Comparison of ENCODE assay signal across 10 cellular contexts in genomic region chr5:136053336-136054121, GRCh38. TPM values are rescaled to one million over a fixed set of nuclear protein-coding genes. Genes with fewer than 3 reads are reported as not detected.
A peak's percentile ranks its signal among the peaks of the same experiment; 100 is the strongest.
DNase-seq lines count a peak whose midpoint lies in the region; ATAC-seq, FAIRE-seq and TF ChIP-seq lines count a peak whose summit lies in the region.
"Had no signal": no experiment of that assay in that cellular context is flagged by ENCODE, and none has a peak within 500 bp of the region (broad histone marks: within the 10 kb centered on the region; RNA-seq: fewer than 3 reads in every experiment).

No MANE protein-coding gene starts in this region.

- peak; percentile 90 for FAIRE-seq in bronchial epithelial cell (lab: Jason Lieb, UNC)
- peak; percentile 99 for FAIRE-seq in HepG2 (lab: Jason Lieb, UNC)

- H3K9me3 Mint-ChIP-seq in CD4-positive, alpha-beta T cell, result no peaks in the 10 kb centered on the region

- no peak overlapping the region for H3K27ac Mint-ChIP-seq in CD4-positive, alpha-beta T cell

- no peaks in the 10 kb centered on the region for H3K9me3 ChIP-seq in HepG2 (ENCODE audit: low read length)
- H3K9me3 ChIP-seq in aorta (ENCODE audit: control insufficient read depth, low read length), result no peaks in the 10 kb centered on the region
- H3K9me3 ChIP-seq in CD4-positive, alpha-beta T cell (ENCODE audit: control insufficient read depth, low read length), result no peaks in the 10 kb centered on the region

- POLR2A ChIA-PET in HepG2 (lab: Yijun Ruan, JAX), result interaction anchor here (0.7 to 7.9 kb wide), 20 partner anchors 9 to 162 kb away, joined by 3 to 129 read pairs (median 5); partner anchors contain the start of gene TGFBI
- POLR2A ChIA-PET in CD4-positive, alpha-beta T cell (lab: Charles Lee), result no interaction called here

- in situ Hi-C loops in HepG2 (cut with HindIII; ENCODE audit: extremely low pct_ligation_motif_present, low pct_unique_long_range_greater_than_20kb), result no loop called here

- TF ChIP-seq EP300 in HepG2 (IDR thresholded peaks at IDR 0.05; ENCODE audit: low read depth in 2 of 2, low read length in 2 of 2), result peak; percentile 91 to 98
- TF ChIP-seq EP300 in HepG2 (CRISPR knock-in tag; IDR thresholded peaks at IDR 0.05; ENCODE audit: borderline replicate concordance), result peak; percentile 98

- no peak overlapping the region for H2AFZ ChIP-seq in HepG2 (ENCODE audit: low read length)

- CTCF ChIA-PET in HepG2 (lab: Yijun Ruan, JAX; ENCODE audit: low intra/inter-chr PET ratio, low total read pairs), result interaction anchor here (1.5 kb wide), 1 partner anchor 80 kb away, joined by 3 read pairs; no protein-coding TSS in a partner anchor
- CTCF ChIA-PET in CD4-positive, alpha-beta T cell (lab: Charles Lee), result no interaction called here

- no peaks in the 10 kb centered on the region for H3K79me2 ChIP-seq in HepG2 (ENCODE audit: insufficient read depth, low read length)

- H3K4me1 Mint-ChIP-seq in CD4-positive, alpha-beta T cell (ENCODE audit: low read depth), result no peaks in the 10 kb centered on the region

- H3K27ac ChIP-seq in HepG2 (ENCODE audit: extremely low read length, insufficient read depth, low read length) (peak overlapping the region; percentile 94), aorta (ENCODE audit: low read depth in 1 of 2, low read length in 2 of 2) (peak overlapping the region; percentile 15 to 31)
- H3K27ac ChIP-seq in CD4-positive, alpha-beta T cell (ENCODE audit: low read depth, low read length), result no peak overlapping the region

- peak; percentile 19; the same call in 1 of the 2 replicates for TF ChIP-seq RAD21 in HepG2 (CRISPR knock-in tag; IDR thresholded peaks at IDR 0.05)

- TF ChIP-seq CTCF in bronchial epithelial cell (IDR thresholded peaks at IDR 0.05; ENCODE audit: insufficient read depth, low read length, severe bottlenecking) (no peak), HepG2 (CRISPR knock-in tag; IDR thresholded peaks at IDR 0.05) (0 out of 2 replicates have a peak, but pooled peaks have one; percentile 8)
- TF ChIP-seq CTCF in CD4-positive, alpha-beta T cell (IDR thresholded peaks at IDR 0.05), result no peak

- H3K27me3 ChIP-seq in bronchial epithelial cell (ENCODE audit: control insufficient read depth, insufficient read depth, low read length) (no peaks in the 10 kb centered on the region), HepG2 (ENCODE audit: control insufficient read depth in 1 of 2, insufficient read depth in 2 of 2, low read length in 2 of 2) (no peaks in the 10 kb centered on the region), aorta (ENCODE audit: control insufficient read depth in 1 of 2, insufficient read depth in 2 of 2, low read length in 1 of 2) (no peaks in the 10 kb centered on the region)
- H3K27me3 ChIP-seq in CD4-positive, alpha-beta T cell (ENCODE audit: control insufficient read depth, insufficient read depth, low read length), result no peaks in the 10 kb centered on the region

- H3K4me1 ChIP-seq in HepG2 (ENCODE audit: insufficient read depth, low read length) (peaks cover 73% of the 10 kb centered on the region), aorta (ENCODE audit: control insufficient read depth in 1 of 2, insufficient read depth in 2 of 2, low read length in 2 of 2) (no peaks in the 10 kb centered on the region)

- H3K4me3 ChIP-seq in bronchial epithelial cell (ENCODE audit: low read depth, low read length), result no peak overlapping the region
- peak overlapping the region in 2 of 3 experiments; percentile 3 to 7; a peak in 1 of 6 replicates for H3K4me3 ChIP-seq in HepG2 (replicated peaks in 1 of 3; ENCODE audit: insufficient read depth in 1 of 3, low read depth in 2 of 3, low read length in 3 of 3)
- H3K4me3 ChIP-seq in aorta (ENCODE audit: low read length in 2 of 2), result no peak overlapping the region

- H3K36me3 ChIP-seq in bronchial epithelial cell (ENCODE audit: control insufficient read depth, insufficient read depth, low read length), result peaks cover 33% of the 10 kb centered on the region
- H3K36me3 ChIP-seq in HepG2 (replicated peaks in 1 of 2; ENCODE audit: control insufficient read depth in 1 of 2, insufficient read depth in 2 of 2, low read length in 2 of 2), result peaks cover 22 to 50% of the 10 kb centered on the region in 2 experiments
- peaks cover 0 to 3% of the 10 kb centered on the region in 2 donors for H3K36me3 ChIP-seq in aorta (ENCODE audit: control insufficient read depth in 1 of 2, insufficient read depth in 2 of 2, low read length in 1 of 2)

- ATAC-seq in HepG2 (peak; percentile 91), aorta (ENCODE audit: low FRiP score) (peak; percentile 68), HG02885 (IDR thresholded peaks at IDR 0.05; ENCODE audit: poor library complexity, unreplicated experiment) (no peak), HG02852 (IDR thresholded peaks at IDR 0.05; ENCODE audit: unreplicated experiment) (no peak)
- no peak for ATAC-seq in CD4-positive, alpha-beta T cell (ENCODE audit: poor library complexity)

- TSS peak; percentile 95 for BruUV-seq in HepG2 (replicated peaks; lab: Mats Ljungman, UMichigan)

- H3K36me3 Mint-ChIP-seq in CD4-positive, alpha-beta T cell (ENCODE audit: low read depth), result no peaks in the 10 kb centered on the region

- H3K4me3 Mint-ChIP-seq in CD4-positive, alpha-beta T cell, result no peak overlapping the region

- intact Hi-C loops in HepG2 (cut with micrococcal nuclease; ENCODE audit: unreplicated experiment) (loop anchor here (1.0 to 2.0 kb wide), 3 partner anchors 14 to 80 kb away; no protein-coding TSS in a partner anchor), aorta (cut with DNase I) (loop anchor here in 1 of 2 donors (10.0 kb wide), 1 partner anchor 109 kb away; no protein-coding TSS in a partner anchor)
- intact Hi-C loops in CD4-positive, alpha-beta T cell (cut with DNase I, micrococcal nuclease), result no loop called here

- peak; percentile 43 to 92 for TF ChIP-seq POLR2A in HepG2 (IDR thresholded peaks at IDR 0.05; ENCODE audit: insufficient read depth in 1 of 2, low read depth in 2 of 2, low read length in 2 of 2)

- H3K9ac ChIP-seq in HepG2 (ENCODE audit: insufficient read depth, low read depth, low read length), result peak overlapping the region; percentile 66

- 0% methylated on average over 6 of the region's 6 CpGs for WGBS in HepG2 (ENCODE audit: low lambda C conversion rate)
- WGBS in aorta, 2 donors, result 8 to 16% methylated on average over 6 of the region's 6 CpGs

- peak overlapping the region; percentile 52 for H3K4me2 ChIP-seq in HepG2 (ENCODE audit: low read depth, low read length)

- H3K27me3 Mint-ChIP-seq in CD4-positive, alpha-beta T cell, result peaks cover 5% of the 10 kb centered on the region

- H4K20me1 ChIP-seq in HepG2 (ENCODE audit: insufficient read depth, low read length), result no peaks in the 10 kb centered on the region

- DNase-seq in stimulated activated CD4-positive, alpha-beta T cell treated with anti-CD3 and anti-CD28 coated beads, Interleukin-1b, Interleukin-23, amount 100 ng/mL, for 48 hours, result peak; percentile 31
- no peak for DNase-seq in stimulated activated CD4-positive, alpha-beta T cell treated with anti-CD3 and anti-CD28 coated beads, Interleukin-4, amount 100 ng/mL, for 4 hours
- DNase-seq in bronchial epithelial cell (ENCODE audit: low read depth) (peak; percentile 95), HepG2 (ENCODE audit: low spot score) (peak; percentile 99), aorta (peak; percentile 67 to 84)
- no peak for DNase-seq in CD4-positive, alpha-beta T cell
- DNase-seq: C1 segment of cervical spinal cord, NCI-H1694 had no signal

RNA-seq across cellular contexts. Expression of gene TGFBI, which starts 24.7 kb away (rescaled TPM):
- 211 and 218 TPM in 2 replicates for total RNA-seq in bronchial epithelial cell
- total RNA-seq in HepG2 (2016; rRNA removed; fragmentation: Illumina TruSeq; extraction: Trizol), result 138 and 275 TPM in 2 replicates
- 50.3 and 55.8 TPM in 2 replicates for total RNA-seq in HepG2 (2016; cell fraction: cytosol; rRNA removed; fragmentation: Illumina TruSeq; extraction: Trizol; ENCODE audit: low read depth)
- total RNA-seq in HepG2 (2016; cell fraction: insoluble cytoplasmic fraction; rRNA removed; fragmentation: Illumina TruSeq; extraction: Trizol), result 131 and 276 TPM in 2 replicates
- 113 and 131 TPM in 2 replicates for total RNA-seq in HepG2 (2016; cell fraction: membrane; rRNA removed; fragmentation: Illumina TruSeq; extraction: Trizol)
- total RNA-seq in HepG2 (2016; cell fraction: nucleus; rRNA removed; fragmentation: Illumina TruSeq; extraction: Trizol), result 247 and 314 TPM in 2 replicates
- polyA plus RNA-seq in HepG2 (2011; rRNA removed), result 441 and 457 TPM in 2 replicates
- 304 and 337 TPM in 2 replicates for polyA plus RNA-seq in HepG2 (2011; cell fraction: cytosol; rRNA removed)
- polyA plus RNA-seq in HepG2 (2011; cell fraction: nucleus; rRNA removed), result 658 and 897 TPM in 2 replicates
- 309 and 371 TPM in 2 replicates for polyA plus RNA-seq in HepG2 (2012)
- 43.1 and 46.7 TPM in 2 replicates for polyA plus RNA-seq in HepG2 (2016; cell fraction: cytosol; fragmentation: Illumina TruSeq; extraction: Trizol; ENCODE audit: low read depth)
- polyA plus RNA-seq in HepG2 (2016; cell fraction: insoluble cytoplasmic fraction; fragmentation: Illumina TruSeq; extraction: Trizol; ENCODE audit: low read depth), result 120 and 134 TPM in 2 replicates
- 83.1 and 98.3 TPM in 2 replicates for polyA plus RNA-seq in HepG2 (2016; cell fraction: membrane; fragmentation: Illumina TruSeq; extraction: Trizol; ENCODE audit: low read depth)
- 385 and 414 TPM in 2 replicates for polyA plus RNA-seq in HepG2 (2016; cell fraction: nucleus; fragmentation: Illumina TruSeq; extraction: Trizol; ENCODE audit: insufficient read depth, low read depth)
- 25.5 and 364 TPM in 2 replicates for polyA minus RNA-seq in HepG2 (2011; rRNA and poly(A)+ RNA removed; ENCODE audit: low replicate concordance)
- 249 and 302 TPM in 2 replicates for polyA minus RNA-seq in HepG2 (2011; cell fraction: cytosol; rRNA and poly(A)+ RNA removed)
- 204 and 216 TPM in 2 replicates for polyA minus RNA-seq in HepG2 (2011; cell fraction: nucleus; rRNA and poly(A)+ RNA removed)
- 100 to 1,000 TPM; 322 to 335 TPM for total RNA-seq in aorta
- 10 to 100 TPM; 83.3 to 92.4 TPM for polyA plus RNA-seq in aorta
- 1 to 10 TPM; 4.8 to 5.9 TPM for total RNA-seq in CD4-positive, alpha-beta T cell

Comparison
In these comparisons a context has a peak if more than half of its experiments do, and no peak if none do; other contexts are left out.
1. DNase-seq: peak in stimulated activated CD4-positive, alpha-beta T cell treated with anti-CD3 and anti-CD28 coated beads, Interleukin-1b, Interleukin-23, amount 100 ng/mL, for 48 hours (single experiment), bronchial epithelial cell (single experiment), HepG2 (single experiment) and aorta (2 of 2); none in stimulated activated CD4-positive, alpha-beta T cell treated with anti-CD3 and anti-CD28 coated beads, Interleukin-4, amount 100 ng/mL, for 4 hours (0 of 2) and CD4-positive, alpha-beta T cell (0 of 10).
2. H3K4me3 ChIP-seq: peak in HepG2 (2 of 3); none in bronchial epithelial cell (single experiment) and aorta (0 of 2).
3. ATAC-seq: peak in HepG2 (single experiment) and aorta (single experiment); none in CD4-positive, alpha-beta T cell (single experiment), HG02885 (single experiment) and HG02852 (single experiment).
4. RNA of gene TGFBI, which starts 24.7 kb away (total RNA-seq): 322 to 335 TPM in aorta, 50.3 to 314 TPM in HepG2 and 211 to 218 TPM in bronchial epithelial cell; 4.8 to 5.9 TPM in CD4-positive, alpha-beta T cell; every median in the first group is over 4 times any median in the second.